In the genomic region with DNA sequence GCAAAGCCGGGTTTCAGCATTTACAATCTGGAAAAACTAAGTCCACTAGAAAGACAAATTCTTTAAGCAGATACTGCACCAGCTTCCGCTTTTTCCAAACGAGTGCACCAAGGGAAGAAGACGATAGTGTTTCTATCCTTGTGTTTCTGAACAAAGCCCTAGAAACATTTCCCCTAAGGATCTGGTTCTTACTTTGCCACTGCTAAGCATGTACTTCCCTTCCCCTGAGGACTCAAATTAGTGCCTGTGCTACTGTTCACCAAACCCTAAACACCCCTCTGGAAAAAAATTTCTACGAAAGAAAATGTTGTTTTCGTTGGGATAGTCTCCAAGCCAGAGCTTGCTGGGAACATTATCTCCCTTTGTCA, we compare ENCODE assay signal across 19 cellular contexts.
A peak's percentile ranks its signal among the peaks of the same experiment; 100 is the strongest.
DNase-seq lines count a peak whose midpoint lies in the region; TF ChIP-seq lines count a peak whose summit lies in the region.
"Had no signal": no experiment of that assay in that cellular context is flagged by ENCODE, and none has a peak within 500 bp of the region (broad histone marks: within the 10 kb centered on the region; RNA-seq: fewer than 3 reads in every experiment).

No MANE protein-coding gene starts in this region.

- H3K27me3 ChIP-seq in neuron (ENCODE audit: insufficient read depth, low read length) = no peaks in the 10 kb centered on the region
- H3K27me3 ChIP-seq: thyroid gland had no signal

- no peaks in the 10 kb centered on the region for H3K9me3 ChIP-seq in neuron (ENCODE audit: low read length)
- H3K9me3 ChIP-seq: Caco-2, heart right ventricle, psoas muscle, thyroid gland had no signal

- H3K4me3 ChIP-seq in fibroblast of pulmonary artery (replicated peaks; ENCODE audit: low read depth, low read length) (peak overlapping the region; percentile 25), neuron (ENCODE audit: low read length) (no peak overlapping the region), urinary bladder (ENCODE audit: low read depth, low read length) (no peak overlapping the region)
- H3K4me3 ChIP-seq: psoas muscle, thyroid gland had no signal

- H3K36me3 ChIP-seq in neuron (ENCODE audit: insufficient read depth, low read length) = no peaks in the 10 kb centered on the region
- H3K36me3 ChIP-seq in urinary bladder (ENCODE audit: insufficient read depth) = no peaks in the 10 kb centered on the region
- H3K36me3 ChIP-seq: heart right ventricle, thyroid gland had no signal

- TF ChIP-seq CTCF in fibroblast of pulmonary artery (IDR thresholded peaks at IDR 0.05; ENCODE audit: low read length, missing control alignments) = no peak

- WGBS in urinary bladder = 25% methylated on average over 6 of the region's 6 CpGs

- H3K27ac ChIP-seq in urinary bladder (ENCODE audit: low read depth) = peak overlapping the region; percentile 16
- H3K27ac ChIP-seq: psoas muscle, thyroid gland had no signal

- H3K4me1 ChIP-seq in neuron (ENCODE audit: insufficient read depth, low read length) (no peaks in the 10 kb centered on the region), urinary bladder (ENCODE audit: insufficient read depth) (peaks cover 3% of the 10 kb centered on the region)
- H3K4me1 ChIP-seq: Caco-2 had no signal

- peak; percentile 19 for DNase-seq in RPMI7951 (ENCODE audit: low read depth)
- peak; percentile 31 for DNase-seq in fibroblast of pulmonary artery (ENCODE audit: low read depth)
- DNase-seq in hypothalamus (lab: John Stamatoyannopoulos, UW) = no peak
- DNase-seq in NCI-H446 (lab: John Stamatoyannopoulos, UW) = no peak
- no peak for DNase-seq in NCI-H345 (lab: John Stamatoyannopoulos, UW)
- DNase-seq: activated CD4-positive, alpha-beta T cell treated with anti-CD3 and anti-CD28 coated beads, Interleukin-2, amount 50 U/mL, for 48 hours; activated naive CD4-positive, alpha-beta T cell treated with Interleukin-2 at 50 U/mL for 16 hours; Caco-2; heart right ventricle; KG1; MV-4-11; natural killer cell; NCI-H187 treated with DMSO at 0.1 percent for 48 hours; NK-92 treated with Interleukin-12 subunit alpha and Interleukin-12 subunit beta, amount 100 ng/mL, for 24 hours; psoas muscle; stimulated activated CD4-positive, alpha-beta T cell treated with anti-CD3 and anti-CD28 coated beads, Interleukin-12 subunit alpha, Interleukin-12 subunit beta, amount 100 ng/mL, for 4 hours had no signal

- H2AFZ ChIP-seq in neuron (ENCODE audit: low read depth, low read length) = peak overlapping the region; percentile 16

Comparison
In these comparisons a context has a peak if more than half of its experiments do, and no peak if none do; other contexts are left out.
1. DNase-seq: peak in RPMI7951 (single experiment) and fibroblast of pulmonary artery (single experiment); none in hypothalamus (0 of 51), NCI-H446 (0 of 2) and NCI-H345 (single experiment).